Comparison of ENCODE assay signal across 9 cellular contexts in genomic region chr15:70722266-70723123, GRCh38. TPM values are rescaled to one million over a fixed set of nuclear protein-coding genes. Genes with fewer than 3 reads are reported as not detected.
DNase-seq lines count a peak whose midpoint lies in the region; ATAC-seq, FAIRE-seq and TF ChIP-seq lines count a peak whose summit lies in the region.
"Had no signal": no experiment of that assay in that cellular context is flagged by ENCODE, and none has a peak within 500 bp of the region (broad histone marks: within the 10 kb centered on the region; RNA-seq: fewer than 3 reads in every experiment).

No MANE protein-coding gene starts in this region.

- no peaks in the 10 kb centered on the region for H3K27me3 ChIP-seq in GM12878 (replicated peaks in 1 of 2; ENCODE audit: control insufficient read depth in 2 of 2, insufficient read depth in 2 of 2, low read length in 1 of 2)
- H3K27me3 ChIP-seq: BLaER1 treated with 17β-estradiol and CSF1 and Interleukin-3, amounts not matched to agents 10 nM and 100 nM had no signal

- in situ Hi-C loops in GM12878 (cut with MboI): loop anchor here (10.0 kb wide), 1 partner anchor 1248 kb away; no protein-coding TSS in a partner anchor

- RAD21 ChIA-PET in GM12878 (lab: Charles Lee; ENCODE audit: unreplicated experiment): interaction anchor here (0.9 to 2.0 kb wide), 6 partner anchors 42 to 1247 kb away, joined by 3 to 14 read pairs (median 6); no protein-coding TSS in a partner anchor

- DNase-seq in NCI-H1092 treated with DMSO at 0.1 percent for 48 hours (lab: John Stamatoyannopoulos, UW) (peak; percentile 36), NCI-H1092 (lab: John Stamatoyannopoulos, UW) (no peak), NCI-H146 treated with DMSO at 0.1 percent for 48 hours (lab: John Stamatoyannopoulos, UW; ENCODE audit: unreplicated experiment) (peak; percentile 32), GM12878 (ENCODE audit: low read depth, low spot score) (no peak), left kidney (ENCODE audit: low read depth, low spot score) (peak; percentile 49), cerebellar nuclear complex (lab: John Stamatoyannopoulos, UW) (no peak)

- H4K20me1 ChIP-seq in GM12878 (ENCODE audit: control insufficient read depth, insufficient read depth): no peaks in the 10 kb centered on the region
- H4K20me1 ChIP-seq: BLaER1 treated with 17β-estradiol and CSF1 and Interleukin-3, amounts not matched to agents 10 nM and 100 nM had no signal

- peak; percentile 7 for FAIRE-seq in GM12878 (lab: Jason Lieb, UNC)

- no TSS peak for BruUV-seq in GM12878 (replicated peaks; lab: Mats Ljungman, UMichigan)

- H3K9ac ChIP-seq in GM12878 (ENCODE audit: control insufficient read depth, insufficient read depth, low read length): no peak overlapping the region
- H3K9ac ChIP-seq: BLaER1 treated with 17β-estradiol and CSF1 and Interleukin-3, amounts not matched to agents 10 nM and 100 nM had no signal

- SMC1A ChIA-PET in GM12878 (lab: Charles Lee; ENCODE audit: uncharacterized antibody, unreplicated experiment): interaction anchor here (0.8 to 1.8 kb wide), 11 partner anchors 9 to 1246 kb away, joined by 3 to 17 read pairs (median 4); no protein-coding TSS in a partner anchor

- H3K4me2 ChIP-seq in GM12878 (ENCODE audit: control insufficient read depth, insufficient read depth): no peak overlapping the region
- H3K4me2 ChIP-seq: BLaER1 treated with 17β-estradiol and CSF1 and Interleukin-3, amounts not matched to agents 10 nM and 100 nM had no signal

- no peaks in the 10 kb centered on the region for H3K9me3 ChIP-seq in GM12878 (replicated peaks; ENCODE audit: control insufficient read depth, insufficient read depth, low read length)
- H3K9me3 ChIP-seq: BLaER1 treated with 17β-estradiol and CSF1 and Interleukin-3, amounts not matched to agents 10 nM and 100 nM had no signal

- CTCF ChIA-PET in GM12878 (lab: Yijun Ruan, JAX): interaction anchor here (0.6 to 2.3 kb wide), 27 partner anchors 10 to 1246 kb away, joined by 3 to 20 read pairs (median 4); no protein-coding TSS in a partner anchor

- POLR2A ChIA-PET in GM12878 (lab: Charles Lee): interaction anchor here (0.6 kb wide), 1 partner anchor 1241 kb away, joined by 5 read pairs; no protein-coding TSS in a partner anchor

- no peaks in the 10 kb centered on the region for H3K4me1 ChIP-seq in GM12878 (ENCODE audit: control insufficient read depth, insufficient read depth, low read length)

- H3K27ac ChIP-seq in GM12878 (ENCODE audit: control insufficient read depth, insufficient read depth): no peak overlapping the region
- H3K27ac ChIP-seq: BLaER1 treated with 17β-estradiol and CSF1 and Interleukin-3, amounts not matched to agents 10 nM and 100 nM had no signal

- intact Hi-C loops in GM12878 (cut with micrococcal nuclease; ENCODE audit: unreplicated experiment): loop anchor here (10.0 kb wide), 3 partner anchors 48 to 1248 kb away; no protein-coding TSS in a partner anchor

- no peak overlapping the region for H2AFZ ChIP-seq in GM12878 (ENCODE audit: control insufficient read depth, low read depth, low read length)

- ATAC-seq in GM12878: 0 out of 3 replicates have a peak, but pooled peaks have one; percentile 19
- ATAC-seq in HG03354 (IDR thresholded peaks at IDR 0.05; ENCODE audit: poor library complexity, severe bottlenecking, unreplicated experiment): no peak
- no peak for ATAC-seq in HG02981 (IDR thresholded peaks at IDR 0.05; ENCODE audit: unreplicated experiment)

- peak; percentile 57 for TF ChIP-seq RAD21 in GM12878 (IDR thresholded peaks at IDR 0.05; ENCODE audit: insufficient read depth, low read depth, low read length)

- H3K4me3 ChIP-seq in GM12878: no peak overlapping the region
- H3K4me3 ChIP-seq: BLaER1 treated with 17β-estradiol and CSF1 and Interleukin-3, amounts not matched to agents 10 nM and 100 nM had no signal

- H3K36me3 ChIP-seq in GM12878 (ENCODE audit: control insufficient read depth in 2 of 2, insufficient read depth in 2 of 2, low read length in 1 of 2): no peaks in the 10 kb centered on the region
- H3K36me3 ChIP-seq: BLaER1 treated with 17β-estradiol and CSF1 and Interleukin-3, amounts not matched to agents 10 nM and 100 nM had no signal

- TF ChIP-seq POLR2A in GM12878 (IDR thresholded peaks at IDR 0.05; ENCODE audit: low read depth, low read length): no peak

- 62% methylated on average over 3 of the region's 3 CpGs for WGBS in GM12878 (ENCODE audit: insufficient coverage, insufficient replicate concordance, low lambda C conversion rate, missing lambda C conversion rate)

- no peaks in the 10 kb centered on the region for H3K79me2 ChIP-seq in GM12878 (ENCODE audit: control insufficient read depth, insufficient read depth, low read length)

- peak; percentile 46 to 61 (median 58); a peak in 5 of 6 replicates for TF ChIP-seq CTCF in GM12878 (IDR thresholded peaks at IDR 0.05 in 2 of 3, conservative IDR thresholded peaks at IDR 0.05 in 1 of 3; ENCODE audit: control insufficient read depth in 2 of 3, extremely low read depth in 1 of 3, insufficient read depth in 1 of 3, low read depth in 3 of 3, low read length in 3 of 3)

- TF ChIP-seq EP300 in GM12878 (IDR thresholded peaks at IDR 0.05; ENCODE audit: borderline replicate concordance in 1 of 2, control insufficient read depth in 1 of 2, low read depth in 2 of 2, low read length in 2 of 2): no peak

TF ChIP-seq in GM12878, 131 proteins besides CTCF, POLR2A, EP300 and RAD21:
- TF ChIP-seq SMC3 (IDR thresholded peaks at IDR 0.05; ENCODE audit: borderline replicate concordance, low read length): peak; percentile 69; the same call in 1 of the 2 replicates
- TF ChIP-seq KLF5 (IDR thresholded peaks at IDR 0.05; ENCODE audit: partially characterized antibody): no peak
- 0 out of 2 replicates have a peak, but pooled peaks have one; percentile 42 for TF ChIP-seq ZNF384 (IDR thresholded peaks at IDR 0.05; ENCODE audit: borderline replicate concordance, low read depth, low read length)
- no peak for TF ChIP-seq MXI1 (IDR thresholded peaks at IDR 0.05; ENCODE audit: low read depth, low read length)
- no peak for TF ChIP-seq RELA (IDR thresholded peaks at IDR 0.05; ENCODE audit: borderline replicate concordance, partially characterized antibody)
- no peak for TF ChIP-seq ESRRA (IDR thresholded peaks at IDR 0.05; ENCODE audit: low read length)
- no peak for TF ChIP-seq BRCA1 (IDR thresholded peaks at IDR 0.05; ENCODE audit: low read depth, low read length)
- no peak for TF ChIP-seq SRF (IDR thresholded peaks at IDR 0.05; ENCODE audit: low read depth in 2 of 2, low read length in 2 of 2)
- TF ChIP-seq ZZZ3 (IDR thresholded peaks at IDR 0.05; ENCODE audit: control insufficient read depth, insufficient read length, low read depth): no peak
- TF ChIP-seq ATF7 (IDR thresholded peaks at IDR 0.05; ENCODE audit: low read depth): no peak
TF ChIP-seq in GM12878: peak in this region for 2.

RNA-seq across cellular contexts. Expression of gene UACA, which starts 40.9 kb away (rescaled TPM):
- 9.2 and 10.1 TPM in 2 replicates for total RNA-seq in GM12878 (2013; cell fraction: nucleolus; rRNA removed)
- total RNA-seq in GM12878 (2014; rRNA removed): 1.1 and 2.0 TPM in 2 replicates
- 2.6 and 3.0 TPM in 2 replicates for total RNA-seq in GM12878 (2014; rRNA removed; fragmentation: Illumina TruSeq; extraction: Trizol)
- total RNA-seq in GM12878 (2021): 3.2 and 4.0 TPM in 2 replicates
- 0.92 TPM for polyA plus RNA-seq in GM12878 (2011; ENCODE audit: low read depth)
- polyA plus RNA-seq in GM12878 (2011; rRNA removed): 0.30 and 0.39 TPM in 2 replicates
- polyA plus RNA-seq in GM12878 (2011; cell fraction: cytosol; rRNA removed): 0.05 and 0.21 TPM in 2 replicates
- 0.43 and 0.64 TPM in 2 replicates for polyA plus RNA-seq in GM12878 (2011; cell fraction: nucleus; rRNA removed)
- 1.3 and 2.2 TPM in 2 replicates for polyA plus RNA-seq in GM12878 (2012)
- polyA plus RNA-seq in GM12878 (2014; fragmentation: Illumina TruSeq; extraction: Trizol): 1.8 and 2.9 TPM in 2 replicates
- 1 to 10 TPM; 1.2 to 2.1 TPM for polyA plus RNA-seq in GM12878 (2014; fragmentation: Nextera tagmentation; extraction: Ambion mirVana)
- polyA plus RNA-seq in GM12878 (2014; rRNA removed): 0.61 and 1.3 TPM in 2 replicates
- polyA plus RNA-seq in GM12878 (2016; fragmentation: Nextera tagmentation; extraction: Ambion mirVana): 1 to 10 TPM; 2.7 to 3.3 TPM
- 1.5 TPM in 1 of 2 replicates, not detected in the other for polyA minus RNA-seq in GM12878 (2011; rRNA and poly(A)+ RNA removed)
- not detected in 2 replicates for polyA minus RNA-seq in GM12878 (2011; cell fraction: cytosol; rRNA and poly(A)+ RNA removed)
- polyA minus RNA-seq in GM12878 (2011; cell fraction: nucleus; rRNA and poly(A)+ RNA removed): 0.19 and 0.48 TPM in 2 replicates

Comparison
In these comparisons a context has a peak if more than half of its experiments do, and no peak if none do; other contexts are left out.
1. DNase-seq: peak in NCI-H1092 treated with DMSO at 0.1 percent for 48 hours (single experiment), NCI-H146 treated with DMSO at 0.1 percent for 48 hours (single experiment) and left kidney (single experiment); none in NCI-H1092 (single experiment), GM12878 (single experiment) and cerebellar nuclear complex (0 of 2).